1 cellular context compared by ENCODE assay signal in genomic region chrX:87697409-87697808, GRCh38.
TF ChIP-seq lines count a peak whose summit lies in the region.

No MANE protein-coding gene starts in this region.

TF ChIP-seq in neural cell, 6 proteins besides CTCF, POLR2A, EP300 and RAD21 (continued from another document):
- TF ChIP-seq REST (IDR thresholded peaks at IDR 0.05; ENCODE audit: borderline replicate concordance) (no peak), MXI1 (conservative IDR thresholded peaks at IDR 0.05; ENCODE audit: poor library complexity, severe bottlenecking) (no peak), TAF1 (IDR thresholded peaks at IDR 0.05; ENCODE audit: low read depth) (no peak), EZH2 (IDR thresholded peaks at IDR 0.05; ENCODE audit: borderline replicate concordance, insufficient read depth, low read length, poor library complexity, severe bottlenecking) (no peak)
TF ChIP-seq in neural cell: peak in this region for 0.
